10 cellular contexts compared by ENCODE assay signal in the genomic region with DNA sequence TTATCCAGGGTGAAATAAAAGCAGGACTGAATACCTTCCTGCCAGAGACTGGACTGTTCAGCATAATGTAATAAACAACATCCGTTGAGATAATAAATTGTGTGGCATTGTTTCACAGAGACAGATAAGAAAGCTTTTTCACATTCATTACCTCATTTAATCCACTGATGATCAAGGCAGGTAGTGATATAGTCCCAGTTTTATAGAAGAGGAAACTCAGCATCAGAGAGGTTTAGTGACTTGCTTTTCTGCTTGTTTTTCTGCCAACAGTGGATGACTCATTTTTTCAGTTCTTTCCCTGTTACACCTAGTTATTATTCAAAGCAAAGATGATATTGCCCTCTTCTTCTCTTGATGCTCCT. TPM values are rescaled to one million over a fixed set of nuclear protein-coding genes. Genes with fewer than 3 reads are reported as not detected.
DNase-seq lines count a peak whose midpoint lies in the region; ATAC-seq and TF ChIP-seq lines count a peak whose summit lies in the region.
"Had no signal": no experiment of that assay in that cellular context is flagged by ENCODE, and none has a peak within 500 bp of the region (broad histone marks: within the 10 kb centered on the region; RNA-seq: fewer than 3 reads in every experiment).

No MANE protein-coding gene starts in this region.

- peak overlapping the region; percentile 85 for H3K27ac Mint-ChIP-seq in activated CD4-positive, alpha-beta T cell treated with anti-CD3 and anti-CD28 coated beads for 36 hours
- no peak overlapping the region for H3K27ac Mint-ChIP-seq in T-helper 17 cell

- no peak for TF ChIP-seq CTCF in RWPE1 (conservative IDR thresholded peaks at IDR 0.05; ENCODE audit: low read depth)
- no peak for TF ChIP-seq CTCF in coronary artery (IDR thresholded peaks at IDR 0.05)

- peak; percentile 64 for ATAC-seq in activated CD4-positive, alpha-beta T cell treated with anti-CD3 and anti-CD28 coated beads for 36 hours
- ATAC-seq in T-helper 17 cell, result no peak

- no peaks in the 10 kb centered on the region for H3K9me3 Mint-ChIP-seq in activated CD4-positive, alpha-beta T cell treated with anti-CD3 and anti-CD28 coated beads for 36 hours (ENCODE audit: low read depth)

- H3K27me3 ChIP-seq in skeletal muscle satellite cell (ENCODE audit: control insufficient read depth, insufficient read depth, low read length), result no peaks in the 10 kb centered on the region

- POLR2A ChIA-PET in activated CD4-positive, alpha-beta T cell treated with anti-CD3 and anti-CD28 coated beads for 36 hours (lab: Charles Lee), result interaction anchor here (0.5 to 0.8 kb wide), 3 partner anchors 21 to 119 kb away, joined by 3 to 4 read pairs (median 3); no protein-coding TSS in a partner anchor
- POLR2A ChIA-PET in RWPE1 (lab: Yijun Ruan, JAX; ENCODE audit: low non-redundant PET), result no interaction called here

- no peaks in the 10 kb centered on the region for H3K36me3 ChIP-seq in skeletal muscle satellite cell (ENCODE audit: insufficient read depth, low read length)

- intact Hi-C loops in activated CD4-positive, alpha-beta T cell treated with anti-CD3 and anti-CD28 coated beads for 36 hours (cut with DNase I, micrococcal nuclease), result loop anchor here in 1 of 2 experiments (1.0 to 10.0 kb wide), 3 partner anchors 10 to 661 kb away; no protein-coding TSS in a partner anchor

- H3K36me3 Mint-ChIP-seq in activated CD4-positive, alpha-beta T cell treated with anti-CD3 and anti-CD28 coated beads for 36 hours (ENCODE audit: low read depth), result no peaks in the 10 kb centered on the region
- peaks cover 2% of the 10 kb centered on the region for H3K36me3 Mint-ChIP-seq in T-helper 17 cell (ENCODE audit: low read depth)

- peak overlapping the region; percentile 73 for H3K4me2 ChIP-seq in skeletal muscle satellite cell (ENCODE audit: low read length)

- H3K27ac ChIP-seq in RWPE1, result no peak overlapping the region
- H3K27ac ChIP-seq in coronary artery, result peak overlapping the region; percentile 85 to 92

- H3K4me3 ChIP-seq in coronary artery (no peak overlapping the region), skeletal muscle satellite cell (ENCODE audit: low read length) (peak overlapping the region; percentile 28)

- H3K9ac ChIP-seq in skeletal muscle satellite cell (ENCODE audit: low read depth, low read length), result peak overlapping the region; percentile 74

- peaks cover 9% of the 10 kb centered on the region for H3K27me3 Mint-ChIP-seq in activated CD4-positive, alpha-beta T cell treated with anti-CD3 and anti-CD28 coated beads for 36 hours
- peaks cover 16% of the 10 kb centered on the region for H3K27me3 Mint-ChIP-seq in T-helper 17 cell

- no peak for DNase-seq in activated CD4-positive, alpha-beta T cell treated with anti-CD3 and anti-CD28 coated beads for 36 hours
- no peak for DNase-seq in activated CD4-positive, alpha-beta T cell treated with anti-CD3 and anti-CD28 coated beads, Interleukin-2, amount 50 U/mL, for 48 hours
- DNase-seq in RWPE1 (ENCODE audit: low spot score) (peak; percentile 13), coronary artery (ENCODE audit: low spot score) (no peak), T-helper 17 cell (no peak), 8988T (no peak), DMS79 (lab: John Stamatoyannopoulos, UW) (no peak)
- DNase-seq: NCI-H187; stimulated activated CD4-positive, alpha-beta T cell treated with anti-CD3 and anti-CD28 coated beads, Interleukin-4, amount 100 ng/mL, for 4 hours had no signal

- no peak overlapping the region for H3K4me3 Mint-ChIP-seq in activated CD4-positive, alpha-beta T cell treated with anti-CD3 and anti-CD28 coated beads for 36 hours
- H3K4me3 Mint-ChIP-seq in T-helper 17 cell, result no peak overlapping the region

- peaks cover 34% of the 10 kb centered on the region for H3K4me1 Mint-ChIP-seq in activated CD4-positive, alpha-beta T cell treated with anti-CD3 and anti-CD28 coated beads for 36 hours
- peaks cover 12% of the 10 kb centered on the region for H3K4me1 Mint-ChIP-seq in T-helper 17 cell

- CTCF ChIA-PET in activated CD4-positive, alpha-beta T cell treated with anti-CD3 and anti-CD28 coated beads for 36 hours (lab: Charles Lee), result interaction anchor here (1.1 kb wide), 1 partner anchor 9 kb away, joined by 5 read pairs; no protein-coding TSS in a partner anchor
- CTCF ChIA-PET in RWPE1 (lab: Yijun Ruan, JAX), result no interaction called here

- H3K4me1 ChIP-seq in skeletal muscle satellite cell (ENCODE audit: control insufficient read depth, insufficient read depth, low read length), result peaks cover 80% of the 10 kb centered on the region

- H3K9me3 ChIP-seq in skeletal muscle satellite cell (replicated peaks; ENCODE audit: low read length) (no peaks in the 10 kb centered on the region), T-helper 17 cell (ENCODE audit: control insufficient read depth, low read length, poor library complexity, severe bottlenecking) (no peaks in the 10 kb centered on the region)

RNA-seq across cellular contexts. Expression of a gene that starts 4.0 kb away (rescaled TPM):
- total RNA-seq in activated CD4-positive, alpha-beta T cell treated with anti-CD3 and anti-CD28 coated beads for 36 hours, result under 1 TPM; 0.53 to 0.58 TPM
- 0.25 and 2.8 TPM in 2 replicates for total RNA-seq in skeletal muscle satellite cell (2012; rRNA removed)
- total RNA-seq in T-helper 17 cell, result under 1 TPM; 0.12 to 0.65 TPM
